7 cellular contexts compared by ENCODE assay signal in the genomic region with DNA sequence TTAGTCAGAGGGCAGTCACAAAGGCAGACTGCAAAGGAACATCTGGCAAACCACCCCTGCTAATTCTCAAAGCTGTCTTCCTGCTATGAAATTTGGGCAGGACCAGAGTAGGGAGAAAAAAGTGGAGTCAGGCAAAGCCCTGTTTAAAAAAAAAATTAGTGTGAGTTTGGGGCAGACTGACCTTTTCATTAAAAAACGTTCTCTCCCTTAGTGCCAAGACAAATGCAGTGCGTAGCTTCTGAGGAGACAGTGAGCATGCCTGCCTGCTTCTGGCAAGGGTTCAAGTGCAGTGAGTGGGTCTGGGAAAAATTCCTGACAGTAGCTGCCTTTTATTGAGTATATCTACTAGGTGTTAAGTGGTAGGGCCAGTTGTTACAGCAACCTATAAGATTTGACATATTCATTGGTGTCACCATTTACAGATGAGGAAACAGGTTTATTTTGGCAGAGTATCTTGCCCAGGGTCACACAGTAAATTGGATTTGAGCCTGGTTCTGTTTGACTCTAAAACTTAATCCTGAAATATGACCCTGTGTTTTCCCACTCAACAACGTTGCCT.
DNase-seq lines count a peak whose midpoint lies in the region; ATAC-seq lines count a peak whose summit lies in the region.

No MANE protein-coding gene starts in this region.

- DNase-seq in GM04503 (ENCODE audit: low read depth) (peak; percentile 50), NCI-H2029 treated with DMSO at 0.1 percent for 48 hours (lab: John Stamatoyannopoulos, UW) (peak; percentile 81), dermis microvascular lymphatic vessel endothelial cell (ENCODE audit: low read depth in 2 of 2) (peak; percentile 13 to 22), non-pigmented ciliary epithelial cell (ENCODE audit: low read depth) (peak; percentile 19), SW 1271 (lab: John Stamatoyannopoulos, UW) (no peak)

- ATAC-seq in GM21825 (IDR thresholded peaks at IDR 0.05; ENCODE audit: unreplicated experiment), result no peak
- no peak for ATAC-seq in GM18870 (IDR thresholded peaks at IDR 0.05; ENCODE audit: unreplicated experiment)

Comparison
In these comparisons a context has a peak if more than half of its experiments do, and no peak if none do; other contexts are left out.
1. DNase-seq: peak in GM04503 (single experiment), NCI-H2029 treated with DMSO at 0.1 percent for 48 hours (single experiment), dermis microvascular lymphatic vessel endothelial cell (2 of 2) and non-pigmented ciliary epithelial cell (single experiment); none in SW 1271 (0 of 2).